Comparison of ENCODE assay signal across 32 cellular contexts in the genomic region with DNA sequence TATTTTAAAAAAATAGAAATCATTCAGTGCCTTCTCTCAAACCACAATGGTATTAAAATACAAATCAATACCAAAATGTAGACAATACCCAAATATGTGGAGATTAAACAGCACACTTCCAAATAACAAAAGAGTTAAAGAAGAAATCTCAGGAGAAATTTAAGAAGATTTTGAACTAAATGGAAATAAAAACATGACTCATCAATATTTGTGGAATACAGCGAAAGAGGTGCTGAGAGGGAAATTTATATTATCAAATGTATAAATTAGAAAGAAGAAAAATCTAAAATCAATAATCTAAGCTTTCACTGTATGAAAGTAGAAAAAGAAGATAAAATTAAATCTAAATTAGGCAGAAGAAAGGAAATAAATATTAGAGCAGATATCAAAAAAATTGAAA.
"Had no signal": no experiment of that assay in that cellular context is flagged by ENCODE, and none has a peak within 500 bp of the region (broad histone marks: within the 10 kb centered on the region; RNA-seq: fewer than 3 reads in every experiment).

No MANE protein-coding gene starts in this region.

- H3K4me1 ChIP-seq: adrenal gland, body of pancreas, esophagus muscularis mucosa, foreskin keratinocyte, gastrocnemius medialis had no signal

- FAIRE-seq: colon had no signal

- H3K4me3 ChIP-seq: adrenal gland, body of pancreas, esophagus muscularis mucosa, gastrocnemius medialis, heart left ventricle had no signal

- DNase-seq: activated CD4-positive, alpha-beta memory T cell treated with anti-CD3 and anti-CD28 coated beads for 36 hours; activated CD4-positive, alpha-beta T cell treated with anti-CD3 and anti-CD28 coated beads for 36 hours; activated CD4-positive, alpha-beta T cell treated with anti-CD3 and anti-CD28 coated beads, Interleukin-2, amount 10 ng/mL, durations not matched to agents 24 days and 14 days; activated CD4-positive, CD25-positive, alpha-beta regulatory T cell; activated CD4-positive, CD25-positive, alpha-beta regulatory T cell treated with anti-CD3 and anti-CD28 coated beads, Interleukin-2, amount 50 U/mL, for 72 hours; activated CD8-positive, alpha-beta memory T cell treated with anti-CD3 and anti-CD28 coated beads, Interleukin-2, amount 10 ng/mL, durations not matched to agents 7 days and 5 days; activated CD8-positive, alpha-beta memory T cell treated with anti-CD3 and anti-CD28 coated beads, Interleukin-2, amount 50 U/mL, for 4 hours; activated CD8-positive, alpha-beta T cell treated with anti-CD3 and anti-CD28 coated beads, Interleukin-2, amount 10 ng/mL, durations not matched to agents 7 days and 5 days; activated effector memory CD4-positive, alpha-beta T cell treated with anti-CD3 and anti-CD28 coated beads, Interleukin-2, amount 50 U/mL, for 16 hours; activated naive CD4-positive, alpha-beta T cell treated with anti-CD3 and anti-CD28 coated beads for 36 hours; activated naive CD8-positive, alpha-beta T cell treated with anti-CD3 and anti-CD28 coated beads for 36 hours; activated naive CD8-positive, alpha-beta T cell treated with anti-CD3 and anti-CD28 coated beads, Interleukin-2, amount 50 U/mL, for 24 hours; activated T-cell treated with anti-CD3 and anti-CD28 coated beads, Interleukin-2, amount 50 U/mL, for 1 hour; activated T-cell treated with anti-CD3 and anti-CD28 coated beads, Interleukin-2, amount 50 U/mL, for 48 hours; adrenal gland; amygdala; aorta; body of pancreas; caudate nucleus; cortex of kidney; dermis blood vessel endothelial cell; effector CD4-positive, alpha-beta T cell; effector memory CD8-positive, alpha-beta T cell; erythroblast; foreskin keratinocyte; gastrocnemius medialis; glutamatergic neuron; heart left ventricle; T-helper 17 cell; T1000 had no signal

- H3K27ac ChIP-seq: adrenal gland, body of pancreas, esophagus muscularis mucosa, foreskin keratinocyte, gastrocnemius medialis, heart left ventricle had no signal

- H3K36me3 ChIP-seq: adrenal gland, esophagus muscularis mucosa, gastrocnemius medialis, heart left ventricle had no signal

- H3K9me3 ChIP-seq: adrenal gland, body of pancreas, esophagus muscularis mucosa, gastrocnemius medialis, heart left ventricle had no signal

- ATAC-seq: activated CD4-positive, alpha-beta T cell treated with anti-CD3 and anti-CD28 coated beads for 36 hours; activated CD8-positive, alpha-beta memory T cell treated with anti-CD3 and anti-CD28 coated beads, Interleukin-2, amount 10 ng/mL, durations not matched to agents 7 days and 5 days; activated CD8-positive, alpha-beta T cell treated with anti-CD3 and anti-CD28 coated beads, Interleukin-2, amount 10 ng/mL, durations not matched to agents 7 days and 5 days; activated naive CD8-positive, alpha-beta T cell treated with anti-CD3 and anti-CD28 coated beads, Interleukin-2, amount 50 U/mL, for 24 hours; body of pancreas; effector memory CD8-positive, alpha-beta T cell; foreskin keratinocyte; gastrocnemius medialis; heart left ventricle; T-helper 17 cell had no signal

- H3K27me3 ChIP-seq: adrenal gland, body of pancreas, foreskin keratinocyte, gastrocnemius medialis, heart left ventricle had no signal
